29 cellular contexts compared by ENCODE assay signal in the genomic region with DNA sequence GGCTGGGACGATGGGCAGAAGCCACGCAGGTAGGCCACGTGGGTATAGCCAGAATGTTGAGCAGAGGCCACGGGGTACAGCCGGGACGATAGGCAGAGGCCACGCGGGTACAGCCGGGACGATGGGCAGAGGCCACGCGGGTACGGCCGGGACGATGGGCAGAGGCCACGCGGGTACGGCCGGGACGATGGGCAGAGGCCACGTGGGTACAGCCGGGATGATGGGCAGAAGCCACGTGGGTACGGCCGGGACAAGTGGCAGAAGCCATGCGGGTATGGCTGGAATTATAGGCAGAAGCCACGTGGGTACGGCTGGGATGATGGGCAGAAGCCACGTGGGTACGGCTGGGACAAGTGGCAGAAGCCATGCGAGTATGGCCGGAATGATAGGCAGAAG.
"Had no signal": no experiment of that assay in that cellular context is flagged by ENCODE, and none has a peak within 500 bp of the region (broad histone marks: within the 10 kb centered on the region; RNA-seq: fewer than 3 reads in every experiment).

No MANE protein-coding gene starts in this region.

- H3K27ac ChIP-seq: ascending aorta, breast epithelium, SJCRH30, SK-N-MC, WERI-Rb-1 had no signal

- H3K4me1 ChIP-seq: breast epithelium had no signal

- H3K4me3 ChIP-seq: ascending aorta, breast epithelium, MG63, SJCRH30, SK-N-MC had no signal

- H3K36me3 ChIP-seq: breast epithelium, MG63, SJCRH30 had no signal

- H3K9me3 ChIP-seq: ascending aorta, breast epithelium, MG63, SJCRH30 had no signal

- DNase-seq: activated CD4-positive, alpha-beta memory T cell treated with anti-CD3 and anti-CD28 coated beads, Interleukin-2, amount 10 ng/mL, durations not matched to agents 7 days and 5 days; activated CD4-positive, alpha-beta T cell treated with anti-CD3 and anti-CD28 coated beads for 1 hour; activated CD4-positive, alpha-beta T cell treated with anti-CD3 and anti-CD28 coated beads for 48 hours; activated CD4-positive, CD25-positive, alpha-beta regulatory T cell; activated CD8-positive, alpha-beta memory T cell treated with anti-CD3 and anti-CD28 coated beads for 24 hours; activated CD8-positive, alpha-beta memory T cell treated with anti-CD3 and anti-CD28 coated beads, Interleukin-2, amount 10 ng/mL, durations not matched to agents 7 days and 5 days; activated CD8-positive, alpha-beta memory T cell treated with anti-CD3 and anti-CD28 coated beads, Interleukin-2, amount 50 U/mL, for 48 hours; activated effector memory CD4-positive, alpha-beta T cell treated with anti-CD3 and anti-CD28 coated beads, Interleukin-2, amount 50 U/mL, for 16 hours; activated naive CD4-positive, alpha-beta T cell; activated naive CD4-positive, alpha-beta T cell treated with anti-CD3 and anti-CD28 coated beads, Interleukin-2, amount 50 U/mL, for 16 hours; activated naive CD8-positive, alpha-beta T cell treated with anti-CD3 and anti-CD28 coated beads for 36 hours; activated T-cell treated with anti-CD3 and anti-CD28 coated beads, Interleukin-2, amount 50 U/mL, for 72 hours; amniotic stem cell; Kasumi-1; KG1; MG63; NCI-H1048; NCI-H1694; NCI-H1930; NCI-H524 treated with DMSO at 0.1 percent for 48 hours; SHP77; SJCRH30; T1000; WERI-Rb-1 had no signal

- H3K4me3 Mint-ChIP-seq: activated CD4-positive, alpha-beta memory T cell treated with anti-CD3 and anti-CD28 coated beads, Interleukin-2, amount 10 ng/mL, durations not matched to agents 7 days and 5 days; activated CD8-positive, alpha-beta memory T cell treated with anti-CD3 and anti-CD28 coated beads, Interleukin-2, amount 10 ng/mL, durations not matched to agents 7 days and 5 days; activated naive CD8-positive, alpha-beta T cell treated with anti-CD3 and anti-CD28 coated beads for 36 hours; activated T-cell treated with anti-CD3 and anti-CD28 coated beads, Interleukin-2, amount 50 U/mL, for 72 hours; activated T-helper 17 cell treated with anti-CD3 and anti-CD28 coated beads, Interleukin-2, amount 50 U/mL, for 72 hours had no signal

- H3K27me3 Mint-ChIP-seq: activated CD4-positive, alpha-beta memory T cell treated with anti-CD3 and anti-CD28 coated beads, Interleukin-2, amount 10 ng/mL, durations not matched to agents 7 days and 5 days; activated CD8-positive, alpha-beta memory T cell treated with anti-CD3 and anti-CD28 coated beads, Interleukin-2, amount 10 ng/mL, durations not matched to agents 7 days and 5 days; activated naive CD8-positive, alpha-beta T cell treated with anti-CD3 and anti-CD28 coated beads for 36 hours; activated T-helper 17 cell treated with anti-CD3 and anti-CD28 coated beads, Interleukin-2, amount 50 U/mL, for 72 hours had no signal

- H3K4me1 Mint-ChIP-seq: activated CD4-positive, alpha-beta memory T cell treated with anti-CD3 and anti-CD28 coated beads, Interleukin-2, amount 10 ng/mL, durations not matched to agents 7 days and 5 days; activated CD8-positive, alpha-beta memory T cell treated with anti-CD3 and anti-CD28 coated beads, Interleukin-2, amount 10 ng/mL, durations not matched to agents 7 days and 5 days; activated naive CD8-positive, alpha-beta T cell treated with anti-CD3 and anti-CD28 coated beads for 36 hours; activated T-helper 17 cell treated with anti-CD3 and anti-CD28 coated beads, Interleukin-2, amount 50 U/mL, for 72 hours had no signal

- H3K27me3 ChIP-seq: ascending aorta, breast epithelium, MG63, SJCRH30 had no signal

- H3K9me3 Mint-ChIP-seq: activated CD4-positive, alpha-beta memory T cell treated with anti-CD3 and anti-CD28 coated beads, Interleukin-2, amount 10 ng/mL, durations not matched to agents 7 days and 5 days; activated naive CD8-positive, alpha-beta T cell treated with anti-CD3 and anti-CD28 coated beads for 36 hours; activated T-cell treated with anti-CD3 and anti-CD28 coated beads, Interleukin-2, amount 50 U/mL, for 72 hours; activated T-helper 17 cell treated with anti-CD3 and anti-CD28 coated beads, Interleukin-2, amount 50 U/mL, for 72 hours had no signal

- H3K36me3 Mint-ChIP-seq: activated CD8-positive, alpha-beta memory T cell treated with anti-CD3 and anti-CD28 coated beads, Interleukin-2, amount 10 ng/mL, durations not matched to agents 7 days and 5 days; activated naive CD8-positive, alpha-beta T cell treated with anti-CD3 and anti-CD28 coated beads for 36 hours had no signal

- ATAC-seq: activated CD8-positive, alpha-beta memory T cell treated with anti-CD3 and anti-CD28 coated beads, Interleukin-2, amount 10 ng/mL, durations not matched to agents 7 days and 5 days; activated T-cell treated with anti-CD3 and anti-CD28 coated beads, Interleukin-2, amount 50 U/mL, for 72 hours; activated T-helper 17 cell treated with anti-CD3 and anti-CD28 coated beads, Interleukin-2, amount 50 U/mL, for 72 hours; Panc1 had no signal

- H3K27ac Mint-ChIP-seq: activated CD4-positive, alpha-beta memory T cell treated with anti-CD3 and anti-CD28 coated beads, Interleukin-2, amount 10 ng/mL, durations not matched to agents 7 days and 5 days; activated CD8-positive, alpha-beta memory T cell treated with anti-CD3 and anti-CD28 coated beads, Interleukin-2, amount 10 ng/mL, durations not matched to agents 7 days and 5 days; activated naive CD8-positive, alpha-beta T cell treated with anti-CD3 and anti-CD28 coated beads for 36 hours; activated T-cell treated with anti-CD3 and anti-CD28 coated beads, Interleukin-2, amount 50 U/mL, for 72 hours; activated T-helper 17 cell treated with anti-CD3 and anti-CD28 coated beads, Interleukin-2, amount 50 U/mL, for 72 hours had no signal
